10 cellular contexts compared by ENCODE assay signal in genomic region chr9:84669008-84669292, GRCh38.
DNase-seq lines count a peak whose midpoint lies in the region; ATAC-seq lines count a peak whose summit lies in the region.
"Had no signal": no experiment of that assay in that cellular context is flagged by ENCODE, and none has a peak within 500 bp of the region (broad histone marks: within the 10 kb centered on the region; RNA-seq: fewer than 3 reads in every experiment).

No MANE protein-coding gene starts in this region.

- H3K9me3 ChIP-seq in iPS-18c (ENCODE audit: control insufficient read depth, insufficient read depth, low read length) (no peaks in the 10 kb centered on the region), stomach smooth muscle (ENCODE audit: control insufficient read depth in 2 of 2, low read length in 2 of 2) (no peaks in the 10 kb centered on the region)
- H3K9me3 ChIP-seq: adrenal gland had no signal

- H3K36me3 ChIP-seq in stomach smooth muscle (ENCODE audit: control insufficient read depth in 2 of 2, insufficient read depth in 2 of 2, low read length in 2 of 2), result no peaks in the 10 kb centered on the region
- H3K36me3 ChIP-seq: adrenal gland had no signal

- peaks cover 76% of the 10 kb centered on the region for H3K27me3 Mint-ChIP-seq in T-helper 1 cell treated with Interleukin-12 subunit alpha and Interleukin-12 subunit beta and Interleukin-4 antibody, amounts not matched to agents 30 μg/mL and 1 μg/mL, for 36 hours (ENCODE audit: low read depth)
- peaks cover 66% of the 10 kb centered on the region for H3K27me3 Mint-ChIP-seq in activated naive CD8-positive, alpha-beta T cell treated with anti-CD3 and anti-CD28 coated beads, Interleukin-2, amount 50 U/mL, for 24 hours

- no peaks in the 10 kb centered on the region for H3K9me3 Mint-ChIP-seq in T-helper 1 cell treated with Interleukin-12 subunit alpha and Interleukin-12 subunit beta and Interleukin-4 antibody, amounts not matched to agents 30 μg/mL and 1 μg/mL, for 36 hours
- peaks cover 3% of the 10 kb centered on the region for H3K9me3 Mint-ChIP-seq in activated naive CD8-positive, alpha-beta T cell treated with anti-CD3 and anti-CD28 coated beads, Interleukin-2, amount 50 U/mL, for 24 hours

- ATAC-seq in activated naive CD8-positive, alpha-beta T cell treated with anti-CD3 and anti-CD28 coated beads, Interleukin-2, amount 50 U/mL, for 24 hours, result no peak
- ATAC-seq in HG03095 (IDR thresholded peaks at IDR 0.05; ENCODE audit: unreplicated experiment), result no peak

- H3K27me3 ChIP-seq in stomach smooth muscle (ENCODE audit: control insufficient read depth in 1 of 2, insufficient read depth in 2 of 2, low read length in 2 of 2), result peaks cover 7 to 15% of the 10 kb centered on the region in 2 donors

- H3K4me1 Mint-ChIP-seq in T-helper 1 cell treated with Interleukin-12 subunit alpha and Interleukin-12 subunit beta and Interleukin-4 antibody, amounts not matched to agents 30 μg/mL and 1 μg/mL, for 36 hours (ENCODE audit: low read depth), result peaks cover 9% of the 10 kb centered on the region
- H3K4me1 Mint-ChIP-seq in activated naive CD8-positive, alpha-beta T cell treated with anti-CD3 and anti-CD28 coated beads, Interleukin-2, amount 50 U/mL, for 24 hours, result peaks cover 15% of the 10 kb centered on the region

- no peaks in the 10 kb centered on the region for H3K36me3 Mint-ChIP-seq in T-helper 1 cell treated with Interleukin-12 subunit alpha and Interleukin-12 subunit beta and Interleukin-4 antibody, amounts not matched to agents 30 μg/mL and 1 μg/mL, for 36 hours (ENCODE audit: low read depth)
- H3K36me3 Mint-ChIP-seq in activated naive CD8-positive, alpha-beta T cell treated with anti-CD3 and anti-CD28 coated beads, Interleukin-2, amount 50 U/mL, for 24 hours (ENCODE audit: low read depth), result no peaks in the 10 kb centered on the region

- no peak overlapping the region for H3K27ac ChIP-seq in stomach smooth muscle (ENCODE audit: low read length)

- H3K27ac Mint-ChIP-seq in T-helper 1 cell treated with Interleukin-12 subunit alpha and Interleukin-12 subunit beta and Interleukin-4 antibody, amounts not matched to agents 30 μg/mL and 1 μg/mL, for 36 hours, result no peak overlapping the region
- no peak overlapping the region for H3K27ac Mint-ChIP-seq in activated naive CD8-positive, alpha-beta T cell treated with anti-CD3 and anti-CD28 coated beads, Interleukin-2, amount 50 U/mL, for 24 hours

- H3K4me3 ChIP-seq in iPS-18c (ENCODE audit: insufficient read depth, low read depth, low read length), result peak overlapping the region; percentile 50; the same call in 1 of the 2 replicates
- peak overlapping the region; percentile 81 to 82 for H3K4me3 ChIP-seq in stomach smooth muscle (ENCODE audit: low read length in 2 of 2)

- peaks cover 27% of the 10 kb centered on the region for H3K4me1 ChIP-seq in stomach smooth muscle (ENCODE audit: control insufficient read depth, insufficient read depth, low read length)

- H3K4me3 Mint-ChIP-seq in T-helper 1 cell treated with Interleukin-12 subunit alpha and Interleukin-12 subunit beta and Interleukin-4 antibody, amounts not matched to agents 30 μg/mL and 1 μg/mL, for 36 hours, result peak overlapping the region; percentile 65
- H3K4me3 Mint-ChIP-seq in activated naive CD8-positive, alpha-beta T cell treated with anti-CD3 and anti-CD28 coated beads, Interleukin-2, amount 50 U/mL, for 24 hours, result peak overlapping the region; percentile 63

- H3K9ac ChIP-seq in stomach smooth muscle (ENCODE audit: low read length in 2 of 2), result peak overlapping the region; percentile 36 to 40

- DNase-seq in T-helper 1 cell (no peak), NCI-H526 treated with DMSO at 0.1 percent for 48 hours (lab: John Stamatoyannopoulos, UW) (no peak), globus pallidus (ENCODE audit: low spot score) (no peak)
- DNase-seq in activated naive CD8-positive, alpha-beta T cell treated with anti-CD3 and anti-CD28 coated beads, Interleukin-2, amount 50 U/mL, for 24 hours, result no peak
- DNase-seq: NCI-H524 treated with DMSO at 0.1 percent for 48 hours had no signal
